26 cellular contexts compared by ENCODE assay signal in genomic region chrX:114932550-114932949, GRCh38.
"Had no signal": no experiment of that assay in that cellular context is flagged by ENCODE, and none has a peak within 500 bp of the region (broad histone marks: within the 10 kb centered on the region; RNA-seq: fewer than 3 reads in every experiment).

No MANE protein-coding gene starts in this region.

- ATAC-seq: natural killer cell; psoas muscle; right cardiac atrium; right lobe of liver; stimulated activated effector memory CD8-positive, alpha-beta T cell treated with anti-CD3 and anti-CD28 coated beads, Interleukin-12 subunit alpha, Interleukin-12 subunit beta, amount 100 ng/mL, for 72 hours; stimulated activated naive B cell treated with anti-CD40 and anti-IgM and Interleukin-4, amounts not matched to agents 10 μg/mL and 1 μg/mL and 100 μg/mL, for 72 hours had no signal

- FAIRE-seq: small intestine, urothelium cell line had no signal

- H3K79me2 ChIP-seq: parathyroid adenoma had no signal

- H3K27me3 ChIP-seq: neural progenitor cell, ovary, right lobe of liver, sigmoid colon, stomach, thyroid gland, tibial nerve, upper lobe of left lung, vagina had no signal

- H3K36me3 ChIP-seq: neural progenitor cell, ovary, right lobe of liver, sigmoid colon, stomach, thoracic aorta, thyroid gland, tibial nerve, upper lobe of left lung, vagina had no signal

- H3K4me3 ChIP-seq: neural progenitor cell, ovary, psoas muscle, right lobe of liver, sigmoid colon, stomach, thoracic aorta, thyroid gland, tibial nerve, upper lobe of left lung, vagina had no signal

- H3K9ac ChIP-seq: neural progenitor cell, parathyroid adenoma had no signal

- DNase-seq: natural killer cell; occipital lobe; ovary; posterior cingulate gyrus; psoas muscle; right cardiac atrium; right lobe of liver; sigmoid colon; small intestine; stimulated activated CD4-positive, alpha-beta T cell treated with anti-CD3 and anti-CD28 coated beads, Interleukin-15, amount 100 ng/mL, for 24 hours; stimulated activated CD4-positive, alpha-beta T cell treated with anti-CD3 and anti-CD28 coated beads, Interleukin-2, amount 100 ng/mL, for 24 hours; stimulated activated CD4-positive, alpha-beta T cell treated with anti-CD3 and anti-CD28 coated beads, Interleukin-2, amount 100 ng/mL, for 48 hours; stimulated activated CD4-positive, alpha-beta T cell treated with anti-CD3 and anti-CD28 coated beads, Interleukin-4, amount 100 ng/mL, for 24 hours; stimulated activated naive B cell treated with anti-CD40 and anti-IgM and Interleukin-4, amounts not matched to agents 10 μg/mL and 1 μg/mL and 100 μg/mL, for 72 hours; stimulated activated naive CD4-positive, alpha-beta T cell treated with Interleukin-2 at 50 U/mL for 16 hours; stomach; thyroid gland; trophoblast cell had no signal

- H3K4me1 ChIP-seq: neural progenitor cell, parathyroid adenoma, psoas muscle, right lobe of liver, sigmoid colon, stomach, thyroid gland, tibial nerve, upper lobe of left lung, vagina had no signal

- H3K27ac ChIP-seq: neural progenitor cell, ovary, parathyroid adenoma, psoas muscle, right lobe of liver, sigmoid colon, stomach, thoracic aorta, thyroid gland, tibial nerve, upper lobe of left lung, vagina had no signal

- H3K4me2 ChIP-seq: neural progenitor cell had no signal

- H3K9me3 ChIP-seq: ovary, right lobe of liver, sigmoid colon, thoracic aorta, thyroid gland, tibial nerve, vagina had no signal

- H2AFZ ChIP-seq: neural progenitor cell, parathyroid adenoma had no signal
